In genomic region chr10:49177391-49178355, GRCh38 we compare ENCODE assay signal across 9 cellular contexts. TPM values are rescaled to one million over a fixed set of nuclear protein-coding genes. Genes with fewer than 3 reads are reported as not detected.
DNase-seq lines count a peak whose midpoint lies in the region; ATAC-seq, FAIRE-seq and TF ChIP-seq lines count a peak whose summit lies in the region.
"Had no signal": no experiment of that assay in that cellular context is flagged by ENCODE, and none has a peak within 500 bp of the region (broad histone marks: within the 10 kb centered on the region; RNA-seq: fewer than 3 reads in every experiment).

No MANE protein-coding gene starts in this region.

- CTCF ChIA-PET in endothelial cell of umbilical vein (lab: Charles Lee): interaction anchor here (0.8 to 3.2 kb wide), 3 partner anchors 13 to 17 kb away, joined by 3 to 13 read pairs (median 3); no protein-coding TSS in a partner anchor

- H2BK15ac ChIP-seq in neuronal stem cell (ENCODE audit: low read length): no peak overlapping the region

- no peaks in the 10 kb centered on the region for H3K9me1 ChIP-seq in endothelial cell of umbilical vein (replicated peaks; ENCODE audit: control insufficient read depth, extremely low read depth, insufficient read depth, low read length)

- no peaks in the 10 kb centered on the region for H3K27me3 ChIP-seq in endothelial cell of umbilical vein (ENCODE audit: control insufficient read depth in 2 of 2, insufficient read depth in 2 of 2, low read length in 2 of 2)
- H3K27me3 ChIP-seq in neuronal stem cell (ENCODE audit: control insufficient read depth in 3 of 3, insufficient read depth in 3 of 3, low read depth in 1 of 3, low read length in 3 of 3): no peaks in the 10 kb centered on the region

- no peak overlapping the region for H2BK12ac ChIP-seq in neuronal stem cell (ENCODE audit: low read length)

- H4K8ac ChIP-seq in neuronal stem cell (ENCODE audit: low read depth, low read length): no peak overlapping the region

- no peak overlapping the region for H2BK5ac ChIP-seq in neuronal stem cell (ENCODE audit: low read length)

- POLR2A ChIA-PET in endothelial cell of umbilical vein (lab: Charles Lee): no interaction called here

- H4K91ac ChIP-seq in neuronal stem cell (ENCODE audit: low read depth, low read length, poor library complexity): no peak overlapping the region

- no peak overlapping the region for H3K23ac ChIP-seq in neuronal stem cell (ENCODE audit: low read depth, low read length, poor library complexity)

- TF ChIP-seq POLR2A in endothelial cell of umbilical vein (IDR thresholded peaks at IDR 0.05; ENCODE audit: low read depth, low read length): no peak

- H3K27ac ChIP-seq in endothelial cell of umbilical vein (ENCODE audit: insufficient read depth, low read depth, low read length) (peak overlapping the region; percentile 78), neuronal stem cell (replicated peaks; ENCODE audit: low read length) (no peak overlapping the region)

- dilution Hi-C loops in endothelial cell of umbilical vein (cut with MboI; ENCODE audit: extremely low pct_ligation_motif_present, low sequenced_read_pairs): no loop called here

- peak; percentile 79 for ATAC-seq in HG03196 (IDR thresholded peaks at IDR 0.05; ENCODE audit: unreplicated experiment)
- peak; percentile 87 to 89 for ATAC-seq in activated CD4-positive, CD25-positive, alpha-beta regulatory T cell treated with anti-CD3 and anti-CD28 coated beads, Interleukin-2, amount 50 U/mL, for 24 hours

- no peak for TF ChIP-seq CTCF in AG09319 (IDR thresholded peaks at IDR 0.05; ENCODE audit: low read depth, low read length)
- no peak for TF ChIP-seq CTCF in endothelial cell of umbilical vein (IDR thresholded peaks at IDR 0.05; ENCODE audit: extremely low read depth in 1 of 2, insufficient read depth in 1 of 2, low read depth in 1 of 2, low read length in 2 of 2)

- H3K79me2 ChIP-seq in endothelial cell of umbilical vein (ENCODE audit: control insufficient read depth, insufficient read depth, low read length): no peaks in the 10 kb centered on the region

- no peaks in the 10 kb centered on the region for H4K20me1 ChIP-seq in endothelial cell of umbilical vein (replicated peaks; ENCODE audit: control insufficient read depth, extremely low read depth, insufficient read depth, low read length)

- no TSS peak for BruUV-seq in endothelial cell of umbilical vein (replicated peaks; lab: Mats Ljungman, UMichigan)

- H3K4me3 ChIP-seq in endothelial cell of umbilical vein (replicated peaks in 1 of 3; ENCODE audit: insufficient read depth in 1 of 3, low read depth in 1 of 3, low read length in 3 of 3) (no peak overlapping the region), neuronal stem cell (ENCODE audit: low read length in 2 of 2) (no peak overlapping the region)

- DNase-seq in AG09319 (ENCODE audit: extremely low read depth, low read depth): peak; percentile 15
- DNase-seq in GM19239 (ENCODE audit: insufficient read length, low spot score): peak; percentile 50
- peak; percentile 66 for DNase-seq in endothelial cell of umbilical vein (ENCODE audit: low read depth, low spot score)
- DNase-seq in neuronal stem cell (ENCODE audit: low spot score): no peak
- no peak for DNase-seq in middle frontal gyrus (ENCODE audit: extremely low spot score, low spot score)
- no peak for DNase-seq in NCI-H1436 (lab: John Stamatoyannopoulos, UW)

- intact Hi-C loops in endothelial cell of umbilical vein (cut with micrococcal nuclease): no loop called here

- H3K9me3 ChIP-seq in endothelial cell of umbilical vein (replicated peaks; ENCODE audit: control insufficient read depth, insufficient read depth, low read length) (no peaks in the 10 kb centered on the region), neuronal stem cell (replicated peaks in 1 of 2; ENCODE audit: control insufficient read depth in 2 of 2, insufficient read depth in 1 of 2, low read depth in 1 of 2, low read length in 2 of 2) (no peaks in the 10 kb centered on the region)

- H3K36me3 ChIP-seq in endothelial cell of umbilical vein (ENCODE audit: control insufficient read depth in 2 of 2, extremely low read depth in 1 of 2, insufficient read depth in 2 of 2, low read length in 2 of 2) (no peaks in the 10 kb centered on the region), neuronal stem cell (replicated peaks in 1 of 2; ENCODE audit: control insufficient read depth in 2 of 2, insufficient read depth in 2 of 2, low read length in 2 of 2) (no peaks in the 10 kb centered on the region)

- H3K4ac ChIP-seq in neuronal stem cell (ENCODE audit: low read length): no peak overlapping the region

- H2AK5ac ChIP-seq in neuronal stem cell (ENCODE audit: low read depth, low read length): no peak overlapping the region

- no CpG with 5 or more reads among the region's 9 CpGs for WGBS in neuronal stem cell (ENCODE audit: extremely low coverage in 2 of 2, insufficient read length in 2 of 2, insufficient replicate concordance in 1 of 2), 2 donors

- FAIRE-seq in GM19239 (lab: Jason Lieb, UNC) (peak; percentile 98), endothelial cell of umbilical vein (lab: Jason Lieb, UNC) (peak; percentile 94)
- FAIRE-seq: islet of Langerhans had no signal

- H3K4me1 ChIP-seq in endothelial cell of umbilical vein (ENCODE audit: control insufficient read depth, extremely low read depth, insufficient read depth, low read length) (peaks cover 9% of the 10 kb centered on the region), neuronal stem cell (ENCODE audit: control insufficient read depth in 2 of 2, insufficient read depth in 1 of 2, low read depth in 1 of 2, low read length in 2 of 2) (peaks cover 0 to 4% of the 10 kb centered on the region in 2 donors)

- no peak overlapping the region for H2BK120ac ChIP-seq in neuronal stem cell (ENCODE audit: low read depth, low read length)

- peak overlapping the region; percentile 12 for H3K9ac ChIP-seq in endothelial cell of umbilical vein (replicated peaks; ENCODE audit: extremely low read depth, insufficient read depth, low read length)
- no peak overlapping the region for H3K9ac ChIP-seq in neuronal stem cell (ENCODE audit: low read depth, low read length, poor library complexity)

- H3K4me2 ChIP-seq in endothelial cell of umbilical vein (ENCODE audit: insufficient read depth, low read length): no peak overlapping the region
- no peak overlapping the region for H3K4me2 ChIP-seq in neuronal stem cell (ENCODE audit: insufficient read depth, low read length, poor library complexity, severe bottlenecking)

- H3K18ac ChIP-seq in neuronal stem cell (ENCODE audit: low read length): peak overlapping the region; percentile 45

- H3K79me1 ChIP-seq in neuronal stem cell (ENCODE audit: low read depth, low read length): no peaks in the 10 kb centered on the region

- H2AFZ ChIP-seq in endothelial cell of umbilical vein (ENCODE audit: low read depth, low read length): peak overlapping the region; percentile 43
- H2AFZ ChIP-seq in neuronal stem cell (ENCODE audit: low read length): peak overlapping the region; percentile 71

- no peak overlapping the region for H3K14ac ChIP-seq in neuronal stem cell (ENCODE audit: low read length)

TF ChIP-seq in endothelial cell of umbilical vein, 7 proteins besides CTCF, POLR2A, EP300 and RAD21:
- no peak for TF ChIP-seq MAX (IDR thresholded peaks at IDR 0.05; ENCODE audit: insufficient read depth, insufficient read length)
- TF ChIP-seq MYC (IDR thresholded peaks at IDR 0.05; ENCODE audit: low read depth, low read length): no peak
- no peak for TF ChIP-seq GATA2 (IDR thresholded peaks at IDR 0.05; ENCODE audit: insufficient read depth, insufficient read length, low read depth, low read length)
- peak; percentile 67 for TF ChIP-seq FOS (IDR thresholded peaks at IDR 0.05; ENCODE audit: borderline replicate concordance, insufficient read depth, low read length)
- TF ChIP-seq JUN (IDR thresholded peaks at IDR 0.05; ENCODE audit: borderline replicate concordance, insufficient read depth, insufficient read length, low read depth): peak; percentile 62
TF ChIP-seq in endothelial cell of umbilical vein: peak in this region for 2.

RNA-seq across cellular contexts. Expression of gene TMEM273, which starts 10.5 kb away (rescaled TPM):
- total RNA-seq in endothelial cell of umbilical vein: 2.1 and 3.7 TPM in 2 replicates
- polyA plus RNA-seq in endothelial cell of umbilical vein: 1.9 and 2.9 TPM in 2 replicates
- 2.3 TPM in 2 replicates for polyA plus RNA-seq in endothelial cell of umbilical vein (2011; cell fraction: cytosol; rRNA removed)
- 5.2 and 6.1 TPM in 2 replicates for polyA plus RNA-seq in endothelial cell of umbilical vein (2011; cell fraction: nucleus; rRNA removed)
- 3.3 and 4.6 TPM in 2 replicates for polyA plus RNA-seq in endothelial cell of umbilical vein (2012)
- 3.9 and 5.6 TPM in 2 replicates for polyA minus RNA-seq in endothelial cell of umbilical vein
- polyA minus RNA-seq in endothelial cell of umbilical vein (2011; cell fraction: cytosol; rRNA and poly(A)+ RNA removed): not detected
- polyA minus RNA-seq in endothelial cell of umbilical vein (2011; cell fraction: nucleus; rRNA and poly(A)+ RNA removed): 3.1 and 4.6 TPM in 2 replicates
- 0.14 TPM for polyA plus RNA-seq in neuronal stem cell (2013, experiment 1 of 2)
- 0.11 TPM for polyA plus RNA-seq in neuronal stem cell (2013, experiment 2 of 2)

RNA-seq across cellular contexts. Expression of gene FAM170B, which starts 43.9 kb away (rescaled TPM):
- not detected in 2 replicates for total RNA-seq in endothelial cell of umbilical vein
- polyA plus RNA-seq in endothelial cell of umbilical vein: not detected in 2 replicates
- polyA plus RNA-seq in endothelial cell of umbilical vein (2011; cell fraction: cytosol; rRNA removed): not detected in 2 replicates
- not detected in 2 replicates for polyA plus RNA-seq in endothelial cell of umbilical vein (2011; cell fraction: nucleus; rRNA removed)
- polyA plus RNA-seq in endothelial cell of umbilical vein (2012): not detected in 2 replicates
- not detected in 2 replicates for polyA minus RNA-seq in endothelial cell of umbilical vein
- polyA minus RNA-seq in endothelial cell of umbilical vein (2011; cell fraction: cytosol; rRNA and poly(A)+ RNA removed): not detected
- polyA minus RNA-seq in endothelial cell of umbilical vein (2011; cell fraction: nucleus; rRNA and poly(A)+ RNA removed): not detected in 2 replicates
- polyA plus RNA-seq in neuronal stem cell (2013, experiment 1 of 2): not detected
- not detected for polyA plus RNA-seq in neuronal stem cell (2013, experiment 2 of 2)

Comparison
In these comparisons a context has a peak if more than half of its experiments do, and no peak if none do; other contexts are left out.
1. DNase-seq: peak in AG09319 (single experiment), GM19239 (single experiment) and endothelial cell of umbilical vein (single experiment); none in neuronal stem cell (single experiment), middle frontal gyrus (single experiment) and NCI-H1436 (single experiment).